8 cellular contexts compared by ENCODE assay signal in the genomic region with DNA sequence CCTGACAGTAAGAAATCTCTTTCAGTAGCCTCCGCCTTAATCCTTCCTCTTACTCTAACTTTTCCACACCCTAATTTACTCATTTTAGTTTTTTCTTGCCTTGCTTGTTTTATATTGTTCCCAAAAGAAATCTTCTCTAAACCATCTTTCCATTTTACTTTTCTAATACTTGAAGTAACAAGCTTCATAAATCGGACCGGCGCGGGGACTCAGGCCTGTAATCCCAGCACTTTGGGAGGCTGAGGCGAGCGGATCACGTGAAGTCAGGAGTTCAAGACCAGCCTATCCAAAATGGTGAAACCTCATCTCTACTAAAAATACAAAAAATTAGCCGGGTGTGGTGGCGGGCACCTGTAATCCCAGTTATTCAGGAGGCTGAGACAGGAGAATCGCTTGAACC. TPM values are rescaled to one million over a fixed set of nuclear protein-coding genes. Genes with fewer than 3 reads are reported as not detected.
DNase-seq lines count a peak whose midpoint lies in the region; ATAC-seq and TF ChIP-seq lines count a peak whose summit lies in the region.

No MANE protein-coding gene starts in this region.

- peak overlapping the region; percentile 23 to 84 (median 80) for H3K27ac ChIP-seq in gastroesophageal sphincter

- no peaks in the 10 kb centered on the region for H3K27me3 Mint-ChIP-seq in activated CD4-positive, alpha-beta T cell treated with anti-CD3 and anti-CD28 coated beads, Interleukin-2, amount 10 ng/mL, durations not matched to agents 24 days and 14 days
- no peaks in the 10 kb centered on the region for H3K27me3 Mint-ChIP-seq in activated B cell treated with CpG ODN at 0.5 μM for 24 hours
- H3K27me3 Mint-ChIP-seq in stimulated activated naive CD8-positive, alpha-beta T cell treated with anti-CD3 and anti-CD28 coated beads, Interleukin-15, amount 100 ng/mL, for 72 hours, result no peaks in the 10 kb centered on the region

- peak overlapping the region; percentile 84 for H3K4me3 Mint-ChIP-seq in activated CD4-positive, alpha-beta T cell treated with anti-CD3 and anti-CD28 coated beads, Interleukin-2, amount 10 ng/mL, durations not matched to agents 24 days and 14 days
- H3K4me3 Mint-ChIP-seq in activated B cell treated with CpG ODN at 0.5 μM for 24 hours, result peak overlapping the region; percentile 86
- peak overlapping the region; percentile 85 to 87 for H3K4me3 Mint-ChIP-seq in stimulated activated naive CD8-positive, alpha-beta T cell treated with anti-CD3 and anti-CD28 coated beads, Interleukin-15, amount 100 ng/mL, for 72 hours

- peaks cover 5 to 51% (median 10%) of the 10 kb centered on the region in 3 donors for H3K4me1 ChIP-seq in gastroesophageal sphincter

- CTCF ChIA-PET in activated B cell treated with CpG ODN at 0.5 μM for 24 hours (lab: Charles Lee), result no interaction called here

- peak overlapping the region; percentile 58 for H3K27ac Mint-ChIP-seq in activated CD4-positive, alpha-beta T cell treated with anti-CD3 and anti-CD28 coated beads, Interleukin-2, amount 10 ng/mL, durations not matched to agents 24 days and 14 days
- peak overlapping the region; percentile 43 for H3K27ac Mint-ChIP-seq in activated B cell treated with CpG ODN at 0.5 μM for 24 hours
- peak overlapping the region; percentile 84 to 93 for H3K27ac Mint-ChIP-seq in stimulated activated naive CD8-positive, alpha-beta T cell treated with anti-CD3 and anti-CD28 coated beads, Interleukin-15, amount 100 ng/mL, for 72 hours

- H3K27me3 ChIP-seq in gastroesophageal sphincter, result no peaks in the 10 kb centered on the region

- no peaks in the 10 kb centered on the region for H3K36me3 Mint-ChIP-seq in activated CD4-positive, alpha-beta T cell treated with anti-CD3 and anti-CD28 coated beads, Interleukin-2, amount 10 ng/mL, durations not matched to agents 24 days and 14 days (ENCODE audit: low read depth)
- H3K36me3 Mint-ChIP-seq in activated B cell treated with CpG ODN at 0.5 μM for 24 hours (ENCODE audit: low read depth), result peaks cover 2% of the 10 kb centered on the region

- H3K4me1 Mint-ChIP-seq in activated CD4-positive, alpha-beta T cell treated with anti-CD3 and anti-CD28 coated beads, Interleukin-2, amount 10 ng/mL, durations not matched to agents 24 days and 14 days, result peaks cover 42% of the 10 kb centered on the region
- H3K4me1 Mint-ChIP-seq in activated B cell treated with CpG ODN at 0.5 μM for 24 hours, result peaks cover 68% of the 10 kb centered on the region
- peaks cover 64% of the 10 kb centered on the region for H3K4me1 Mint-ChIP-seq in stimulated activated naive CD8-positive, alpha-beta T cell treated with anti-CD3 and anti-CD28 coated beads, Interleukin-15, amount 100 ng/mL, for 72 hours

- no peaks in the 10 kb centered on the region for H3K9me3 ChIP-seq in gastroesophageal sphincter

- H3K4me3 ChIP-seq in gastroesophageal sphincter, result peak overlapping the region in 1 of 2 donors; percentile 68

- no peak for DNase-seq in activated CD4-positive, alpha-beta T cell treated with anti-CD3 and anti-CD28 coated beads, Interleukin-2, amount 10 ng/mL, durations not matched to agents 24 days and 14 days
- DNase-seq in activated CD4-positive, alpha-beta T cell treated with anti-CD3 and anti-CD28 coated beads for 1 hour, result no peak
- no peak for DNase-seq in activated B cell treated with CpG ODN at 0.5 μM for 24 hours
- no peak for DNase-seq in stimulated activated naive CD8-positive, alpha-beta T cell treated with anti-CD3 and anti-CD28 coated beads, Interleukin-15, amount 100 ng/mL, for 72 hours
- no peak for DNase-seq in omental fat pad (ENCODE audit: low spot score)

- TF ChIP-seq POLR2A in gastroesophageal sphincter (IDR thresholded peaks at IDR 0.05), result no peak

- H3K36me3 ChIP-seq in gastroesophageal sphincter, result no peaks in the 10 kb centered on the region

- no peak for TF ChIP-seq EP300 in gastroesophageal sphincter (IDR thresholded peaks at IDR 0.05)

- no peaks in the 10 kb centered on the region for H3K9me3 Mint-ChIP-seq in activated CD4-positive, alpha-beta T cell treated with anti-CD3 and anti-CD28 coated beads, Interleukin-2, amount 10 ng/mL, durations not matched to agents 24 days and 14 days
- H3K9me3 Mint-ChIP-seq in activated B cell treated with CpG ODN at 0.5 μM for 24 hours, result no peaks in the 10 kb centered on the region
- peaks cover 0 to 2% of the 10 kb centered on the region in 2 donors for H3K9me3 Mint-ChIP-seq in stimulated activated naive CD8-positive, alpha-beta T cell treated with anti-CD3 and anti-CD28 coated beads, Interleukin-15, amount 100 ng/mL, for 72 hours

- intact Hi-C loops in activated CD4-positive, alpha-beta T cell treated with anti-CD3 and anti-CD28 coated beads, Interleukin-2, amount 10 ng/mL, durations not matched to agents 24 days and 14 days (cut with micrococcal nuclease), result loop anchor here (2.0 kb wide), 1 partner anchor 17 kb away; a partner anchor contains a TSS
- intact Hi-C loops in activated B cell treated with CpG ODN at 0.5 μM for 24 hours (cut with micrococcal nuclease), result loop anchor here (1.0 kb wide), 1 partner anchor 17 kb away; a partner anchor contains a TSS

- ATAC-seq in activated B cell treated with CpG ODN at 0.5 μM for 24 hours (ENCODE audit: low read depth), result no peak
- ATAC-seq in gastroesophageal sphincter, result no peak
- no peak for ATAC-seq in stimulated activated naive CD8-positive, alpha-beta T cell treated with anti-CD3 and anti-CD28 coated beads, Interleukin-15, amount 100 ng/mL, for 72 hours
- ATAC-seq in GM21423 (IDR thresholded peaks at IDR 0.05; ENCODE audit: unreplicated experiment), result no peak
- no peak for ATAC-seq in HG03460 (IDR thresholded peaks at IDR 0.05; ENCODE audit: unreplicated experiment)
- no peak for ATAC-seq in omental fat pad (ENCODE audit: low FRiP score)

- TF ChIP-seq CTCF in activated B cell treated with CpG ODN at 0.5 μM for 24 hours (IDR thresholded peaks at IDR 0.05) (no peak), gastroesophageal sphincter (IDR thresholded peaks at IDR 0.05) (no peak), omental fat pad (IDR thresholded peaks at IDR 0.05) (no peak)

- WGBS in gastroesophageal sphincter (ENCODE audit: low coverage in 1 of 2), 2 donors, result 85 to 86% methylated on average over 4 to 10 of the region's 11 CpGs

- POLR2A ChIA-PET in activated B cell treated with CpG ODN at 0.5 μM for 24 hours (lab: Charles Lee), result interaction anchor here (1.2 to 2.7 kb wide), 2 partner anchors 18 to 238 kb away, joined by 5 to 25 read pairs; a partner anchor contains a TSS

RNA-seq across cellular contexts. Expression of a gene that starts 17.3 kb away (rescaled TPM):
- total RNA-seq in activated CD4-positive, alpha-beta T cell treated with anti-CD3 and anti-CD28 coated beads, Interleukin-2, amount 10 ng/mL, durations not matched to agents 24 days and 14 days, result 31.8 and 38.0 TPM in 2 replicates
- total RNA-seq in activated B cell treated with CpG ODN at 0.5 μM for 24 hours (46.6 and 57.6 TPM in 2 replicates), gastroesophageal sphincter (10 to 100 TPM; 32.4 to 50.7 (median 39.4) TPM), omental fat pad (10 to 100 TPM; 23.9 to 34.5 (median 24.9) TPM)
